9 cellular contexts compared by ENCODE assay signal in genomic region chr4:147984065-147984777, GRCh38.
A peak's percentile ranks its signal among the peaks of the same experiment; 100 is the strongest.
DNase-seq lines count a peak whose midpoint lies in the region; ATAC-seq and TF ChIP-seq lines count a peak whose summit lies in the region.
"Had no signal": no experiment of that assay in that cellular context is flagged by ENCODE, and none has a peak within 500 bp of the region (broad histone marks: within the 10 kb centered on the region; RNA-seq: fewer than 3 reads in every experiment).

No MANE protein-coding gene starts in this region.

- no peaks in the 10 kb centered on the region for H3K36me3 ChIP-seq in parathyroid adenoma (ENCODE audit: control insufficient read depth, insufficient read depth, low read length)

- DNase-seq in NCI-H526 (lab: John Stamatoyannopoulos, UW) (peak; percentile 11 to 57), NCI-H526 treated with DMSO at 0.1 percent for 48 hours (lab: John Stamatoyannopoulos, UW) (no peak), HK-2 (ENCODE audit: unreplicated experiment) (peak; percentile 26), SKM-1 treated with dmso at 0.1 percent for 144 hours (lab: John Stamatoyannopoulos, UW; ENCODE audit: unreplicated experiment) (peak; percentile 36), fibroblast of peridontal ligament (ENCODE audit: extremely low read depth) (peak; percentile 47)

- H3K4me2 ChIP-seq in parathyroid adenoma (ENCODE audit: low read length) = no peak overlapping the region

- H3K9me3 Mint-ChIP-seq in activated T-helper 17 cell treated with anti-CD3 and anti-CD28 coated beads, Interleukin-2, amount 50 U/mL, for 72 hours = peaks cover 3% of the 10 kb centered on the region
- H3K9me3 Mint-ChIP-seq: activated naive CD4-positive, alpha-beta T cell treated with anti-CD3 and anti-CD28 coated beads, Interleukin-2, amount 50 U/mL, for 72 hours had no signal

- H3K4me3 Mint-ChIP-seq in activated T-helper 17 cell treated with anti-CD3 and anti-CD28 coated beads, Interleukin-2, amount 50 U/mL, for 72 hours = no peak overlapping the region

- no peak overlapping the region for H3K9ac ChIP-seq in parathyroid adenoma

- H3K36me3 Mint-ChIP-seq in activated T-helper 17 cell treated with anti-CD3 and anti-CD28 coated beads, Interleukin-2, amount 50 U/mL, for 72 hours (ENCODE audit: low read depth) = no peaks in the 10 kb centered on the region
- H3K36me3 Mint-ChIP-seq: activated naive CD4-positive, alpha-beta T cell treated with anti-CD3 and anti-CD28 coated beads, Interleukin-2, amount 50 U/mL, for 72 hours had no signal

- ATAC-seq in activated T-helper 17 cell treated with anti-CD3 and anti-CD28 coated beads, Interleukin-2, amount 50 U/mL, for 72 hours (replicated peaks) = no peak
- ATAC-seq in GM18511 (IDR thresholded peaks at IDR 0.05; ENCODE audit: unreplicated experiment) = no peak

- no peak overlapping the region for H3K27ac ChIP-seq in parathyroid adenoma

- H3K9me3 ChIP-seq in parathyroid adenoma (ENCODE audit: control insufficient read depth, low read length) = no peaks in the 10 kb centered on the region

- no peaks in the 10 kb centered on the region for H3K27me3 ChIP-seq in parathyroid adenoma (ENCODE audit: control insufficient read depth, insufficient read depth, low read length)

- H2AFZ ChIP-seq in parathyroid adenoma = no peak overlapping the region

- no peak overlapping the region for H3K27ac Mint-ChIP-seq in activated T-helper 17 cell treated with anti-CD3 and anti-CD28 coated beads, Interleukin-2, amount 50 U/mL, for 72 hours
- H3K27ac Mint-ChIP-seq: activated naive CD4-positive, alpha-beta T cell treated with anti-CD3 and anti-CD28 coated beads, Interleukin-2, amount 50 U/mL, for 72 hours had no signal

- TF ChIP-seq CTCF in parathyroid adenoma (IDR thresholded peaks at IDR 0.05) = peak; percentile 46

- H3K79me2 ChIP-seq in parathyroid adenoma = no peaks in the 10 kb centered on the region

- peaks cover 4% of the 10 kb centered on the region for H3K4me1 ChIP-seq in parathyroid adenoma

- H3K27me3 Mint-ChIP-seq in activated T-helper 17 cell treated with anti-CD3 and anti-CD28 coated beads, Interleukin-2, amount 50 U/mL, for 72 hours = no peaks in the 10 kb centered on the region

- H3K4me1 Mint-ChIP-seq in activated T-helper 17 cell treated with anti-CD3 and anti-CD28 coated beads, Interleukin-2, amount 50 U/mL, for 72 hours = peaks cover 28% of the 10 kb centered on the region

- no peak overlapping the region for H3K4me3 ChIP-seq in parathyroid adenoma (ENCODE audit: low read depth, low read length)
